Comparison of ENCODE assay signal across 21 cellular contexts in genomic region chr6:47252636-47253035, GRCh38. TPM values are rescaled to one million over a fixed set of nuclear protein-coding genes. Genes with fewer than 3 reads are reported as not detected.
DNase-seq lines count a peak whose midpoint lies in the region; FAIRE-seq and TF ChIP-seq lines count a peak whose summit lies in the region.
"Had no signal": no experiment of that assay in that cellular context is flagged by ENCODE, and none has a peak within 500 bp of the region (broad histone marks: within the 10 kb centered on the region; RNA-seq: fewer than 3 reads in every experiment).

No MANE protein-coding gene starts in this region.

- no peaks in the 10 kb centered on the region for H3K27me3 Mint-ChIP-seq in endodermal cell (ENCODE audit: insufficient read depth)

- no peaks in the 10 kb centered on the region for H3K27me3 ChIP-seq in BLaER1 treated with 17β-estradiol and CSF1 and Interleukin-3, amounts not matched to agents 10 nM and 100 nM
- no peaks in the 10 kb centered on the region for H3K27me3 ChIP-seq in endodermal cell (ENCODE audit: control insufficient read depth, insufficient read depth, low read length, poor library complexity, severe bottlenecking)

- TF ChIP-seq CTCF in endodermal cell (conservative IDR thresholded peaks at IDR 0.05) = peak; percentile 41

- peaks cover 0 to 75% (median 55%) of the 10 kb centered on the region in 11 experiments; a peak in 16 of 22 replicates for H3K36me3 ChIP-seq in BLaER1 treated with 17β-estradiol and CSF1 and Interleukin-3, amounts not matched to agents 10 nM and 100 nM
- H3K36me3 ChIP-seq in endodermal cell (ENCODE audit: control insufficient read depth, insufficient read depth, low read length) = peaks cover 88% of the 10 kb centered on the region

- H3K9me3 ChIP-seq in BLaER1 treated with 17β-estradiol and CSF1 and Interleukin-3, amounts not matched to agents 10 nM and 100 nM (replicated peaks in 1 of 11) = peaks cover 0 to 21% (median 0%) of the 10 kb centered on the region in 11 experiments; a peak in 7 of 22 replicates
- H3K9me3 ChIP-seq in endodermal cell (ENCODE audit: control insufficient read depth, low read length) = no peaks in the 10 kb centered on the region

- H3K4me2 ChIP-seq in BLaER1 treated with 17β-estradiol and CSF1 and Interleukin-3, amounts not matched to agents 10 nM and 100 nM = peak overlapping the region in 8 of 11 experiments; percentile 2 to 84 (median 38); a peak in 11 of 22 replicates

- peak overlapping the region in 6 of 11 experiments; percentile 19 to 75 (median 54); a peak in 11 of 22 replicates for H3K27ac ChIP-seq in BLaER1 treated with 17β-estradiol and CSF1 and Interleukin-3, amounts not matched to agents 10 nM and 100 nM
- no peak overlapping the region for H3K27ac ChIP-seq in endodermal cell (ENCODE audit: low read depth, low read length)

- TF ChIP-seq POLR2A in GM12891 (IDR thresholded peaks at IDR 0.05; ENCODE audit: low read depth, low read length) = no peak

- peaks cover 18 to 69% (median 47%) of the 10 kb centered on the region in 10 experiments for H3K4me1 ChIP-seq in BLaER1 treated with 17β-estradiol and CSF1 and Interleukin-3, amounts not matched to agents 10 nM and 100 nM
- H3K4me1 ChIP-seq in endodermal cell (ENCODE audit: control insufficient read depth, insufficient read depth, low read length) = peaks cover 24% of the 10 kb centered on the region

- WGBS in endodermal cell (ENCODE audit: insufficient coverage in 1 of 2, insufficient read length in 1 of 2), 2 experiments = 93 to 94% methylated on average over 4 to 6 of the region's 6 CpGs

- DNase-seq in GM12891 (ENCODE audit: insufficient read length, low spot score) (no peak), NAMALWA (ENCODE audit: low spot score) (peak; percentile 83), endodermal cell (no peak), nucleus accumbens (lab: John Stamatoyannopoulos, UW) (no peak), T-helper 1 cell (no peak), C1 segment of cervical spinal cord (lab: John Stamatoyannopoulos, UW) (no peak)
- DNase-seq: Calu3; CD8-positive, alpha-beta memory T cell; DMS153; EL; GF-D8; KBM-7; NCI-H1694; NCI-H2081; NCI-H2171; NCI-H345; NCI-H524; NCI-H774; OCI-M1; Right ventricle myocardium superior had no signal

- H3K27ac Mint-ChIP-seq in endodermal cell = no peak overlapping the region
- H3K27ac Mint-ChIP-seq: CD8-positive, alpha-beta memory T cell had no signal

- H3K9ac ChIP-seq in BLaER1 treated with 17β-estradiol and CSF1 and Interleukin-3, amounts not matched to agents 10 nM and 100 nM = peak overlapping the region in 2 of 11 experiments; percentile 11 to 59; a peak in 2 of 22 replicates
- no peak overlapping the region for H3K9ac ChIP-seq in endodermal cell (ENCODE audit: extremely low read depth, low read length, poor library complexity, severe bottlenecking)

- peaks cover 43% of the 10 kb centered on the region for H3K4me1 Mint-ChIP-seq in endodermal cell
- H3K4me1 Mint-ChIP-seq: CD8-positive, alpha-beta memory T cell had no signal

- H4K20me1 ChIP-seq in BLaER1 treated with 17β-estradiol and CSF1 and Interleukin-3, amounts not matched to agents 10 nM and 100 nM = no peaks in the 10 kb centered on the region

- H3K9me3 Mint-ChIP-seq in endodermal cell = no peaks in the 10 kb centered on the region
- H3K9me3 Mint-ChIP-seq: CD8-positive, alpha-beta memory T cell had no signal

- peaks cover 45% of the 10 kb centered on the region for H3K36me3 Mint-ChIP-seq in endodermal cell (ENCODE audit: low read depth)
- H3K36me3 Mint-ChIP-seq: CD8-positive, alpha-beta memory T cell had no signal

- peak; percentile 13 for FAIRE-seq in GM12891 (lab: Jason Lieb, UNC)

- no peak overlapping the region for H3K4me3 Mint-ChIP-seq in endodermal cell
- H3K4me3 Mint-ChIP-seq: CD8-positive, alpha-beta memory T cell had no signal

- H3K4me3 ChIP-seq in BLaER1 treated with 17β-estradiol and CSF1 and Interleukin-3, amounts not matched to agents 10 nM and 100 nM = peak overlapping the region in 2 of 10 experiments; percentile 18 to 20; a peak in 2 of 20 replicates
- no peak overlapping the region for H3K4me3 ChIP-seq in endodermal cell (ENCODE audit: low read length)

TF ChIP-seq in GM12891, 5 proteins besides CTCF, POLR2A, EP300 and RAD21:
- TF ChIP-seq TAF1 (IDR thresholded peaks at IDR 0.05; ENCODE audit: low read depth, low read length) (no peak), PAX5 (IDR thresholded peaks at IDR 0.05; ENCODE audit: insufficient read depth, low read length, severe bottlenecking) (no peak), SPI1 (IDR thresholded peaks at IDR 0.05; ENCODE audit: low read depth, low read length) (no peak)

RNA-seq across cellular contexts. Expression of gene TNFRSF21, which starts 57.1 kb away (rescaled TPM):
- polyA plus RNA-seq in GM12891 (2012; ENCODE audit: low read depth, missing spikeins) = 0.12 TPM
- 10 to 100 TPM; 63.3 to 93.2 TPM for total RNA-seq in endodermal cell
- polyA plus RNA-seq in endodermal cell (2013, experiment 1 of 2) = 35.5 TPM
- 44.5 TPM for polyA plus RNA-seq in endodermal cell (2013, experiment 2 of 2)
